Comparison of ENCODE assay signal across 2 cellular contexts in genomic region chr19:43841990-43842389, GRCh38.
TF ChIP-seq lines count a peak whose summit lies in the region.

No MANE protein-coding gene starts in this region.

TF ChIP-seq in HEK293, 187 proteins besides CTCF, POLR2A, EP300 and RAD21 (continued from another document and continues in another):
- TF ChIP-seq ZNF248 (tag by site-specific recombination; IDR thresholded peaks at IDR 0.05) (no peak), ZNF830 (tag by site-specific recombination; IDR thresholded peaks at IDR 0.05; ENCODE audit: low read depth) (no peak), ZNF704 (tag by site-specific recombination; IDR thresholded peaks at IDR 0.05) (no peak), ZNF10 (tag by site-specific recombination; IDR thresholded peaks at IDR 0.05) (no peak), ZNF530 (tag by site-specific recombination; IDR thresholded peaks at IDR 0.05; ENCODE audit: low read depth) (no peak), ZNF138 (tag by site-specific recombination; IDR thresholded peaks at IDR 0.05; ENCODE audit: borderline replicate concordance) (no peak), ZSCAN18 (tag by site-specific recombination; IDR thresholded peaks at IDR 0.05) (no peak), KLF1 (tag by site-specific recombination; IDR thresholded peaks at IDR 0.05) (no peak), TRIM28 (IDR thresholded peaks at IDR 0.05; ENCODE audit: borderline replicate concordance, low read length) (no peak), KLF9 (tag by site-specific recombination; IDR thresholded peaks at IDR 0.05; ENCODE audit: low read depth) (no peak), ZNF155 (tag by site-specific recombination; IDR thresholded peaks at IDR 0.05) (no peak), EGR2 (tag by site-specific recombination; IDR thresholded peaks at IDR 0.05; ENCODE audit: low read depth) (no peak), ZNF677 (tag by site-specific recombination; IDR thresholded peaks at IDR 0.05) (no peak), ZNF664 (tag by site-specific recombination; IDR thresholded peaks at IDR 0.05) (no peak), ATF2 (tag by site-specific recombination; IDR thresholded peaks at IDR 0.05; ENCODE audit: low read depth) (no peak), SETDB1 (IDR thresholded peaks at IDR 0.05; ENCODE audit: insufficient read length, low read length) (peak; percentile 90), ZNF548 (tag by site-specific recombination; IDR thresholded peaks at IDR 0.05) (no peak), ZNF391 (tag by site-specific recombination; IDR thresholded peaks at IDR 0.05; ENCODE audit: borderline replicate concordance, low read depth) (peak; percentile 33; the same call in 1 of the 2 replicates), ELK4 (IDR thresholded peaks at IDR 0.05; ENCODE audit: borderline replicate concordance, low read depth, low read length) (no peak), ZNF645 (tag by site-specific recombination; IDR thresholded peaks at IDR 0.05) (no peak), KLF8 (tag by site-specific recombination; IDR thresholded peaks at IDR 0.05) (peak; percentile 64; the same call in 1 of the 2 replicates), HOXD13 (CRISPR knock-in tag; IDR thresholded peaks at IDR 0.05; ENCODE audit: borderline replicate concordance) (no peak), TCF7L2 (IDR thresholded peaks at IDR 0.05; ENCODE audit: borderline replicate concordance, low read depth, low read length) (no peak), ZNF362 (tag by site-specific recombination; IDR thresholded peaks at IDR 0.05) (no peak)

TF ChIP-seq in K562, 482 proteins besides CTCF, POLR2A, EP300 and RAD21:
- peak; percentile 52 for TF ChIP-seq ZNF280A (IDR thresholded peaks at IDR 0.05; ENCODE audit: low read depth, partially characterized antibody)
- TF ChIP-seq TRIM28 (IDR thresholded peaks at IDR 0.05): peak; percentile 85
- peak in 1 of 2 experiments; percentile 92 for TF ChIP-seq AFF1 (IDR thresholded peaks at IDR 0.05; ENCODE audit: low read depth in 1 of 2, partially characterized antibody in 2 of 2)
- no peak for TF ChIP-seq TAF15 (IDR thresholded peaks at IDR 0.05; ENCODE audit: low read depth, low read length)
